Comparison of ENCODE assay signal across 8 cellular contexts in genomic region chr9:72577212-72577753, GRCh38. TPM values are rescaled to one million over a fixed set of nuclear protein-coding genes. Genes with fewer than 3 reads are reported as not detected.
A peak's percentile ranks its signal among the peaks of the same experiment; 100 is the strongest.
DNase-seq lines count a peak whose midpoint lies in the region; ATAC-seq and TF ChIP-seq lines count a peak whose summit lies in the region.

No MANE protein-coding gene starts in this region.

- H3K36me3 Mint-ChIP-seq in HFFc6 (ENCODE audit: low read depth) = no peaks in the 10 kb centered on the region
- H3K36me3 Mint-ChIP-seq in stimulated activated memory B cell treated with anti-CD40 and anti-IgM and Interleukin-4, amounts not matched to agents 10 μg/mL and 1 μg/mL and 100 μg/mL, for 72 hours = no peaks in the 10 kb centered on the region

- DNase-seq in HFFc6 (peak; percentile 82), amniotic epithelial cell (ENCODE audit: low read depth) (peak; percentile 91), left cardiac atrium (no peak), stromal cell of bone marrow (ENCODE audit: low read depth) (peak; percentile 88), SKM-1 treated with dmso at 0.1 percent for 144 hours (lab: John Stamatoyannopoulos, UW; ENCODE audit: unreplicated experiment) (no peak)

- H3K27me3 Mint-ChIP-seq in HFFc6 (ENCODE audit: insufficient read depth) = no peaks in the 10 kb centered on the region; the same call in 1 of the 2 replicates
- H3K27me3 Mint-ChIP-seq in stimulated activated memory B cell treated with anti-CD40 and anti-IgM and Interleukin-4, amounts not matched to agents 10 μg/mL and 1 μg/mL and 100 μg/mL, for 72 hours = peaks cover 8% of the 10 kb centered on the region

- H3K4me1 Mint-ChIP-seq in HFFc6 (ENCODE audit: low read depth) = peaks cover 80% of the 10 kb centered on the region
- H3K4me1 Mint-ChIP-seq in stimulated activated memory B cell treated with anti-CD40 and anti-IgM and Interleukin-4, amounts not matched to agents 10 μg/mL and 1 μg/mL and 100 μg/mL, for 72 hours = no peaks in the 10 kb centered on the region

- intact Hi-C loops in left cardiac atrium (cut with DNase I) = no loop called here

- H3K4me3 Mint-ChIP-seq in HFFc6 = peak overlapping the region; percentile 79
- H3K4me3 Mint-ChIP-seq in stimulated activated memory B cell treated with anti-CD40 and anti-IgM and Interleukin-4, amounts not matched to agents 10 μg/mL and 1 μg/mL and 100 μg/mL, for 72 hours = no peak overlapping the region

- peak overlapping the region; percentile 72 for H3K27ac Mint-ChIP-seq in HFFc6
- H3K27ac Mint-ChIP-seq in stimulated activated memory B cell treated with anti-CD40 and anti-IgM and Interleukin-4, amounts not matched to agents 10 μg/mL and 1 μg/mL and 100 μg/mL, for 72 hours = no peak overlapping the region

- ATAC-seq in left cardiac atrium (peak; percentile 63 to 70), HG03097 (IDR thresholded peaks at IDR 0.05; ENCODE audit: low FRiP score, unreplicated experiment) (no peak), GM21526 (IDR thresholded peaks at IDR 0.05; ENCODE audit: low FRiP score, unreplicated experiment) (no peak)
- no peak for ATAC-seq in stimulated activated memory B cell treated with anti-CD40 and anti-IgM and Interleukin-4, amounts not matched to agents 10 μg/mL and 1 μg/mL and 100 μg/mL, for 72 hours

- TF ChIP-seq CTCF in HFFc6 (IDR thresholded peaks at IDR 0.05) = no peak

- H3K9me3 Mint-ChIP-seq in HFFc6 = no peaks in the 10 kb centered on the region
- no peaks in the 10 kb centered on the region for H3K9me3 Mint-ChIP-seq in stimulated activated memory B cell treated with anti-CD40 and anti-IgM and Interleukin-4, amounts not matched to agents 10 μg/mL and 1 μg/mL and 100 μg/mL, for 72 hours

RNA-seq across cellular contexts. Expression of gene TMC1, which starts 55.9 kb away (rescaled TPM):
- 1 to 10 TPM in 2 of 6 experiments, under 1 TPM in 4; 0.09 to 1.1 (median 0.65) TPM for total RNA-seq in HFFc6 (2021; fragmentation: NEBNext Ultra II Directional; extraction: Animal tissue kit (Norgen Biotek cat#: 25700))
- under 1 TPM in 1 of 2 donors, not detected in 1; 0.27 TPM for total RNA-seq in left cardiac atrium

Comparison
In these comparisons a context has a peak if more than half of its experiments do, and no peak if none do; other contexts are left out.
1. DNase-seq: peak in HFFc6 (single experiment), amniotic epithelial cell (single experiment) and stromal cell of bone marrow (single experiment); none in left cardiac atrium (single experiment) and SKM-1 treated with dmso at 0.1 percent for 144 hours (single experiment).
2. ATAC-seq: peak in left cardiac atrium (2 of 2); none in stimulated activated memory B cell treated with anti-CD40 and anti-IgM and Interleukin-4, amounts not matched to agents 10 μg/mL and 1 μg/mL and 100 μg/mL, for 72 hours (single experiment), HG03097 (single experiment) and GM21526 (single experiment).